In the genomic region with DNA sequence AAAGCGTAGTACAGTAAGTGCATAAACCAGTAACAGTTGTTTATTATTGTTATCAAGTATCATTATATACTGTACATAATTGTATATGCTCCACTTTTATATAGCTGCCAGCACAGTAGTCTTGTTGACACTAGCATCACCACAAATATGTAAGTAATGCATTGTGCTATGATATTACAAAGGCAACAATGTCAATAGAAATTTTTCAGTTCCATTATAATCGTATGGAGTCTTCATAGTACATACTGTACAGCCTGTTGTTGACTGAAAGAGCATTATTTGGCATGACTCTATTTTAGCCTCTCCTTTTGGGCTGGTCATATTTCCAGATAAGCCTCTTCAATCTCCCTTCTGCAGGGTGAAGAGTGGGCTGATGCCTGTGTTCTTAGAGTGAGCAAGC, we compare ENCODE assay signal across 21 cellular contexts. TPM values are rescaled to one million over a fixed set of nuclear protein-coding genes. Genes with fewer than 3 reads are reported as not detected.
A peak's percentile ranks its signal among the peaks of the same experiment; 100 is the strongest.
DNase-seq lines count a peak whose midpoint lies in the region; ATAC-seq and TF ChIP-seq lines count a peak whose summit lies in the region.
"Had no signal": no experiment of that assay in that cellular context is flagged by ENCODE, and none has a peak within 500 bp of the region (broad histone marks: within the 10 kb centered on the region; RNA-seq: fewer than 3 reads in every experiment).

No MANE protein-coding gene starts in this region.

- H3K4me1 ChIP-seq in right cardiac atrium (ENCODE audit: control insufficient read depth, insufficient read depth, low read length), result no peaks in the 10 kb centered on the region
- H3K4me1 ChIP-seq: BE2C had no signal

- intact Hi-C loops in right cardiac atrium (cut with DNase I), result no loop called here

- DNase-seq in EL (peak; percentile 41), LNCaP clone FGC (ENCODE audit: low read depth) (peak; percentile 25), astrocyte of the spinal cord (ENCODE audit: low read depth, low spot score) (peak; percentile 24), iris pigment epithelial cell (ENCODE audit: low read depth) (peak; percentile 45), right cardiac atrium (no peak)
- DNase-seq: BE2C, COR-L47, DND-41, GDM1, H7, IMR-90, NCI-H1694, NCI-H2227 treated with DMSO at 0.1 percent for 48 hours, NCI-H510A treated with DMSO at 0.1 percent for 48 hours, NCI-H82 had no signal

- in situ Hi-C loops in astrocyte of the spinal cord (cut with HindIII; ENCODE audit: low sequenced_read_pairs), result no loop called here

- WGBS in right cardiac atrium, result 88% methylated on average over 2 of the region's 2 CpGs

- H3K4me3 ChIP-seq in LNCaP clone FGC (ENCODE audit: low read depth, low read length) (no peak overlapping the region), astrocyte of the spinal cord (ENCODE audit: low read depth, low read length) (no peak overlapping the region), right cardiac atrium (ENCODE audit: low read length) (no peak overlapping the region)

- no peaks in the 10 kb centered on the region for H3K9me3 ChIP-seq in right cardiac atrium (ENCODE audit: control insufficient read depth, low read length)
- H3K9me3 ChIP-seq: BE2C had no signal

- no peak for TF ChIP-seq CTCF in LNCaP clone FGC (IDR thresholded peaks at IDR 0.05; ENCODE audit: control insufficient read depth, extremely low read depth, insufficient read depth)
- no peak for TF ChIP-seq CTCF in astrocyte of the spinal cord (IDR thresholded peaks at IDR 0.05; ENCODE audit: low read depth, low read length)

- ATAC-seq in GM19397 (IDR thresholded peaks at IDR 0.05; ENCODE audit: unreplicated experiment), result no peak
- no peak for ATAC-seq in activated CD4-positive, CD25-positive, alpha-beta regulatory T cell treated with anti-CD3 and anti-CD28 coated beads, Interleukin-2, amount 50 U/mL, for 24 hours
- no peak for ATAC-seq in right cardiac atrium
- ATAC-seq: Right ventricle myocardium inferior had no signal

- H3K27me3 ChIP-seq in right cardiac atrium (ENCODE audit: control insufficient read depth, insufficient read depth), result no peaks in the 10 kb centered on the region
- H3K27me3 ChIP-seq: BE2C had no signal

- no peak overlapping the region for H3K27ac ChIP-seq in right cardiac atrium (ENCODE audit: low read length)
- H3K27ac ChIP-seq: KMS-11 had no signal

RNA-seq across cellular contexts. Expression of gene CFAP95, which starts 40.4 kb away (rescaled TPM):
- not detected for total RNA-seq in right cardiac atrium
- not detected for polyA plus RNA-seq in right cardiac atrium
- total RNA-seq: IMR-90, M059J, SK-MEL-5 had no signal
- polyA plus RNA-seq: IMR-90 had no signal

Comparison
In these comparisons a context has a peak if more than half of its experiments do, and no peak if none do; other contexts are left out.
1. DNase-seq: peak in EL (single experiment), LNCaP clone FGC (single experiment), astrocyte of the spinal cord (single experiment) and iris pigment epithelial cell (single experiment); none in right cardiac atrium (0 of 3).